Comparison of ENCODE assay signal across 9 cellular contexts in genomic region chr20:38034961-38035360, GRCh38. TPM values are rescaled to one million over a fixed set of nuclear protein-coding genes. Genes with fewer than 3 reads are reported as not detected.
DNase-seq lines count a peak whose midpoint lies in the region; ATAC-seq, FAIRE-seq and TF ChIP-seq lines count a peak whose summit lies in the region.
"Had no signal": no experiment of that assay in that cellular context is flagged by ENCODE, and none has a peak within 500 bp of the region (broad histone marks: within the 10 kb centered on the region; RNA-seq: fewer than 3 reads in every experiment).

No MANE protein-coding gene starts in this region.

- TF ChIP-seq EP300 in K562 (IDR thresholded peaks at IDR 0.05; ENCODE audit: low read length), result no peak

- H3K36me3 ChIP-seq in K562 (ENCODE audit: control insufficient read depth, insufficient read depth, low read length) (peaks cover 53% of the 10 kb centered on the region), mucosa of rectum (ENCODE audit: control insufficient read depth in 2 of 2, insufficient read depth in 2 of 2, low read length in 2 of 2) (no peaks in the 10 kb centered on the region), left lung (peaks cover 0 to 18% of the 10 kb centered on the region in 2 donors)

- H3K79me2 ChIP-seq in K562 (ENCODE audit: control insufficient read depth, insufficient read depth, low read length), result peaks cover 98% of the 10 kb centered on the region

- CTCF ChIA-PET in K562 (lab: Yijun Ruan, JAX; ENCODE audit: low intra/inter-chr PET ratio), result no interaction called here

- BruUV-seq in K562 (replicated peaks; lab: Mats Ljungman, UMichigan), result TSS peak; percentile 43

- no peak overlapping the region for H2AFZ ChIP-seq in K562 (ENCODE audit: low read depth, low read length)

- H4K20me1 ChIP-seq in K562 (replicated peaks; ENCODE audit: control insufficient read depth, insufficient read depth, low read length), result no peaks in the 10 kb centered on the region; the same call in 1 of the 2 replicates

- no peaks in the 10 kb centered on the region; the same call in 1 of the 2 replicates for H3K27me3 Mint-ChIP-seq in HFFc6 (ENCODE audit: insufficient read depth)

- intact Hi-C loops in K562 (cut with micrococcal nuclease) (no loop called here), left lung (cut with DNase I) (no loop called here)

- TF ChIP-seq POLR2A in K562 (conservative IDR thresholded peaks at IDR 0.05), result no peak

- H3K4me1 ChIP-seq in K562 (replicated peaks in 1 of 2; ENCODE audit: control insufficient read depth in 2 of 2, insufficient read depth in 2 of 2, low read length in 2 of 2) (peaks cover 21 to 34% of the 10 kb centered on the region in 2 experiments; a peak in 4 of 5 replicates), mucosa of rectum (ENCODE audit: control insufficient read depth in 2 of 2, insufficient read depth in 2 of 2, low read length in 2 of 2) (peaks cover 23 to 26% of the 10 kb centered on the region in 2 donors), left lung (peaks cover 26 to 74% of the 10 kb centered on the region in 2 donors)

- in situ Hi-C loops in K562 (cut with MboI), result no loop called here

- no peak for TF ChIP-seq RAD21 in K562 (CRISPR knock-in tag; conservative IDR thresholded peaks at IDR 0.05 in 1 of 2, IDR thresholded peaks at IDR 0.05 in 1 of 2)

- no peaks in the 10 kb centered on the region for H3K27me3 ChIP-seq in K562 (ENCODE audit: control insufficient read depth in 2 of 2, insufficient read depth in 2 of 2, low read length in 2 of 2)
- H3K27me3 ChIP-seq in mucosa of rectum (ENCODE audit: control insufficient read depth in 2 of 2, insufficient read depth in 2 of 2, low read length in 2 of 2), result no peaks in the 10 kb centered on the region
- H3K27me3 ChIP-seq in left lung, result no peaks in the 10 kb centered on the region

- H3K4me3 Mint-ChIP-seq in HFFc6, result peak overlapping the region; percentile 99

- H3K4me3 ChIP-seq in K562 (peak overlapping the region; percentile 96), mucosa of rectum (ENCODE audit: low read length in 2 of 2) (peak overlapping the region; percentile 90 to 95), left lung (peak overlapping the region in 1 of 2 donors; percentile 98)

- WGBS in K562 (ENCODE audit: insufficient coverage, low coverage, missing lambda C conversion rate), result 41% methylated on average over 6 of the region's 6 CpGs

- H3K27ac ChIP-seq in 22Rv1, result peak overlapping the region; percentile 83; the same call in 1 of the 2 replicates
- peak overlapping the region; percentile 98; the same call in 2 of the 3 replicates for H3K27ac ChIP-seq in K562 (ENCODE audit: extremely low read depth, low read depth, low read length)
- H3K27ac ChIP-seq in mucosa of rectum (ENCODE audit: low read depth in 2 of 2, low read length in 2 of 2), result no peak overlapping the region
- H3K27ac ChIP-seq in left lung, result no peak overlapping the region

- peak overlapping the region; percentile 98 to 100; a peak in 3 of 4 replicates for H3K9ac ChIP-seq in K562 (ENCODE audit: insufficient read depth in 1 of 2, low read depth in 2 of 2, low read length in 2 of 2)
- no peak overlapping the region for H3K9ac ChIP-seq in mucosa of rectum (ENCODE audit: low read depth in 1 of 2, low read length in 2 of 2)

- H3K4me1 Mint-ChIP-seq in HFFc6 (ENCODE audit: low read depth), result peaks cover 49% of the 10 kb centered on the region

- H3K9me3 Mint-ChIP-seq in HFFc6, result no peaks in the 10 kb centered on the region

- peak overlapping the region; percentile 94 for H3K4me2 ChIP-seq in K562 (ENCODE audit: insufficient read depth, low read length)

- H3K9me1 ChIP-seq in K562 (ENCODE audit: control insufficient read depth, insufficient read depth, low read length), result no peaks in the 10 kb centered on the region

- DNase-seq in HFFc6 (no peak), K562 (ENCODE audit: extremely low read depth in 1 of 4, low spot score in 3 of 4) (no peak), left lung (no peak), SW 1271 (lab: John Stamatoyannopoulos, UW) (no peak), OCI-M2 (lab: John Stamatoyannopoulos, UW; ENCODE audit: unreplicated experiment) (no peak)
- DNase-seq: activated gamma-delta T cell had no signal

- H3K36me3 Mint-ChIP-seq in HFFc6 (ENCODE audit: low read depth), result peaks cover 21% of the 10 kb centered on the region

- H3K27ac Mint-ChIP-seq in HFFc6, result peak overlapping the region; percentile 95

- POLR2A ChIA-PET in K562 (lab: Yijun Ruan, JAX), result interaction anchor here (0.6 to 3.2 kb wide), 5 partner anchors 9 to 469 kb away, joined by 3 to 19 read pairs (median 4); no protein-coding TSS in a partner anchor

- H3K9me3 ChIP-seq in K562 (replicated peaks; ENCODE audit: control insufficient read depth, insufficient read depth, low read depth, low read length) (no peaks in the 10 kb centered on the region), mucosa of rectum (ENCODE audit: control insufficient read depth in 2 of 2, low read length in 2 of 2) (no peaks in the 10 kb centered on the region), left lung (no peaks in the 10 kb centered on the region)

- no peak for FAIRE-seq in K562 (lab: Jason Lieb, UNC)

- ATAC-seq in K562 (no peak), left lung (no peak), GM18858 (IDR thresholded peaks at IDR 0.05; ENCODE audit: unreplicated experiment) (no peak)

- TF ChIP-seq CTCF in 22Rv1 (IDR thresholded peaks at IDR 0.05), result no peak
- TF ChIP-seq CTCF in HFFc6 (IDR thresholded peaks at IDR 0.05), result no peak
- no peak for TF ChIP-seq CTCF in K562 (IDR thresholded peaks at IDR 0.05 in 2 of 3, conservative IDR thresholded peaks at IDR 0.05 in 1 of 3; ENCODE audit: insufficient read depth in 2 of 3, low read depth in 1 of 3, low read length in 3 of 3)
- no peak for TF ChIP-seq CTCF in left lung (IDR thresholded peaks at IDR 0.05)

TF ChIP-seq in K562, 482 proteins besides CTCF, POLR2A, EP300 and RAD21 (continues in another document):
- 0 out of 4 replicates have a peak, but pooled peaks of 1 of the 2 experiments have one; percentile 22 for TF ChIP-seq TRIM24 (IDR thresholded peaks at IDR 0.05)

RNA-seq across cellular contexts. Expression of gene RPRD1B, which starts 1.4 kb away (rescaled TPM):
- 10 to 100 TPM; 15.9 to 20.2 (median 19.2) TPM for total RNA-seq in HFFc6 (2021; fragmentation: NEBNext Ultra II Directional; extraction: Animal tissue kit (Norgen Biotek cat#: 25700))
- total RNA-seq in K562 (2011; cell fraction: chromatin; rRNA removed; ENCODE audit: low replicate concordance), result 55.4 and 146 TPM in 2 replicates
- total RNA-seq in K562 (2011; cell fraction: nucleolus; rRNA removed), result 28.3 and 40.1 TPM in 2 replicates
- 75.1 and 120 TPM in 2 replicates for total RNA-seq in K562 (2011; cell fraction: nucleoplasm; rRNA removed)
- 24.4 and 28.0 TPM in 2 replicates for total RNA-seq in K562 (2014; rRNA removed)
- total RNA-seq in K562 (2014; rRNA removed; fragmentation: Illumina TruSeq; extraction: Trizol), result 21.8 and 24.4 TPM in 2 replicates
- 23.0 and 24.2 TPM in 2 replicates for total RNA-seq in K562 (2015; rRNA removed; fragmentation: Illumina TruSeq; extraction: Trizol)
- total RNA-seq in K562 (2021), result 34.8 and 36.9 TPM in 2 replicates
- polyA plus RNA-seq in K562 (2011; rRNA removed), result 29.5 and 39.2 TPM in 2 replicates
- 21.4 and 25.5 TPM in 2 replicates for polyA plus RNA-seq in K562 (2011; cell fraction: cytosol; rRNA removed)
- 27.3 and 36.1 TPM in 2 replicates for polyA plus RNA-seq in K562 (2011; cell fraction: nucleus; rRNA removed)
- 18.9 and 19.1 TPM in 2 replicates for polyA plus RNA-seq in K562 (2012)
- 30.5 and 43.0 TPM in 2 replicates for polyA plus RNA-seq in K562 (2014; fragmentation: Illumina TruSeq; extraction: Trizol)
- 1 to 10 TPM; 5.5 to 8.2 TPM for polyA plus RNA-seq in K562 (2014; fragmentation: Nextera tagmentation; extraction: Ambion mirVana)
- polyA plus RNA-seq in K562 (2014; rRNA removed), result 30.4 and 35.4 TPM in 2 replicates
- polyA minus RNA-seq in K562 (2011; rRNA and poly(A)+ RNA removed), result 39.0 and 39.6 TPM in 2 replicates
- 26.3 and 34.9 TPM in 2 replicates for polyA minus RNA-seq in K562 (2011; cell fraction: cytosol; rRNA and poly(A)+ RNA removed)
- 40.5 and 59.6 TPM in 2 replicates for polyA minus RNA-seq in K562 (2011; cell fraction: nucleus; rRNA and poly(A)+ RNA removed)
- 10 to 100 TPM; 25.7 to 28.1 TPM for total RNA-seq in left lung

RNA-seq across cellular contexts. Expression of gene TTI1, which starts 1.7 kb away (rescaled TPM):
- 10 to 100 TPM; 11.8 to 17.9 (median 14.1) TPM for total RNA-seq in HFFc6 (2021; fragmentation: NEBNext Ultra II Directional; extraction: Animal tissue kit (Norgen Biotek cat#: 25700))
- 58.0 and 101 TPM in 2 replicates for total RNA-seq in K562 (2011; cell fraction: chromatin; rRNA removed; ENCODE audit: low replicate concordance)
- total RNA-seq in K562 (2011; cell fraction: nucleolus; rRNA removed), result 38.5 and 41.2 TPM in 2 replicates
- 56.0 and 65.7 TPM in 2 replicates for total RNA-seq in K562 (2011; cell fraction: nucleoplasm; rRNA removed)
- total RNA-seq in K562 (2014; rRNA removed) (27.5 and 35.0 TPM in 2 replicates), K562 (2014; rRNA removed; fragmentation: Illumina TruSeq; extraction: Trizol) (47.8 and 48.8 TPM in 2 replicates), K562 (2015; rRNA removed; fragmentation: Illumina TruSeq; extraction: Trizol) (38.1 and 39.4 TPM in 2 replicates), K562 (2021) (44.5 and 45.8 TPM in 2 replicates), left lung (10 to 100 TPM; 16.9 to 19.4 TPM)
- polyA plus RNA-seq in K562 (2011; rRNA removed) (47.2 and 55.1 TPM in 2 replicates), K562 (2014; fragmentation: Illumina TruSeq; extraction: Trizol) (43.1 and 47.5 TPM in 2 replicates), K562 (2014; fragmentation: Nextera tagmentation; extraction: Ambion mirVana) (10 to 100 TPM in 1 of 2 experiments, 1 to 10 TPM in 1; 9.8 to 23.5 TPM), K562 (2014; rRNA removed) (29.4 and 33.7 TPM in 2 replicates)
- polyA plus RNA-seq in K562 (2011; cell fraction: cytosol; rRNA removed), result 35.5 and 44.3 TPM in 2 replicates
- 34.9 and 43.0 TPM in 2 replicates for polyA plus RNA-seq in K562 (2011; cell fraction: nucleus; rRNA removed)
- 31.4 and 37.6 TPM in 2 replicates for polyA plus RNA-seq in K562 (2012)
- 95.8 and 118 TPM in 2 replicates for polyA minus RNA-seq in K562 (2011; rRNA and poly(A)+ RNA removed)
- polyA minus RNA-seq in K562 (2011; cell fraction: cytosol; rRNA and poly(A)+ RNA removed), result 32.4 and 42.9 TPM in 2 replicates
- polyA minus RNA-seq in K562 (2011; cell fraction: nucleus; rRNA and poly(A)+ RNA removed), result 49.7 and 83.2 TPM in 2 replicates

Comparison
In these comparisons a context has a peak if more than half of its experiments do, and no peak if none do; other contexts are left out.
1. H3K27ac ChIP-seq: peak in 22Rv1 (single experiment) and K562 (single experiment); none in mucosa of rectum (0 of 2) and left lung (0 of 2).
2. H3K9ac ChIP-seq: peak in K562 (2 of 2); none in mucosa of rectum (0 of 2).